Comparison of ENCODE assay signal across 2 cellular contexts in genomic region chr11:1245717-1246116, GRCh38. TPM values are rescaled to one million over a fixed set of nuclear protein-coding genes. Genes with fewer than 3 reads are reported as not detected.
"Had no signal": no experiment of that assay in that cellular context is flagged by ENCODE, and none has a peak within 500 bp of the region (broad histone marks: within the 10 kb centered on the region; RNA-seq: fewer than 3 reads in every experiment).

No MANE protein-coding gene starts in this region.

RNA-seq across cellular contexts. Expression of gene MUC5B, which starts 22.9 kb away (rescaled TPM):
- total RNA-seq: H9, IMR-90 had no signal
